Comparison of ENCODE assay signal across 1 cellular context in the genomic region with DNA sequence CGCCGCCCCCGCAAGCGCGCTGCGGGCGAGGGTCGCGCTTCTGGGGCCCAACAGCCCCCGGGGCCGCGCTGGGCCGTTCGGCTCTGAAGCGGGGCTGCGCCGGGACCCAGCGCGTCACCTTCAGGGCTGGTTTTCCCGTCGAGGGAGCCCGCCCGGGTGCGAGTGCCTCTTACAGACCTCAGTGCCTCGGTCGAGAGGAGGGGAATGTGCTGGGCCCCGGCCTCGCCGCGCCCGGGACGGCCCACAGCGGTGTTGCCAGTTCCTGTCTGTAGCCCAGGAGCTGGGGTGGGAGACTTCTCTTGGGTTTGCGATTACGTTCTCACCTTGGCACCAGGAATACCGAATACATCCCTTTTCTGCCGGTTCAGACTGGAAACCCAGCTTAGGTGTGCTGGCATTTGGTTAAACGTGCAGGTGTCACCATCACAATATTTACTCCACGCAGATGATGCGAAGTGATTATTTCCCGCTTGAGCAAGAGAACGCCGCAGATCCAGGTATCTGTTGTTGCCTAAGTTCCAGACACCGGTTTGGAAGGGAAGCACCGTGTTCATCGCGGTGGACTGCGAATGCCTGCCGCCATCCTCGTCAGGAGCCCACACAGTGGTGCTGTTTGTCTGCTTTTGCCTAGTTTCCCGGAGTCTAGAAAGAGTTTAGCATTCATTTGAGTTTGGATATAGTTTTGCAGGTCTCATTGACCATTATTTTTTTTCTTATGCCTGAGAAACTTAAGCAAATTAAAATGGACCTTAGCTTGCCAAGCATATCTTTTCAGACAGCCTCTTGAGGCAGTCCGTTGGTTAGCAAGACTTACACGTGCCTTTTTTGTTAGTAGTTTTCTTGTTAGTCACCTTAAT.
A peak's percentile ranks its signal among the peaks of the same experiment; 100 is the strongest.
TF ChIP-seq lines count a peak whose summit lies in the region.

No MANE protein-coding gene starts in this region.

TF ChIP-seq in HEK293, 187 proteins besides CTCF, POLR2A, EP300 and RAD21 (continued from another document):
- TF ChIP-seq, protein P1, sequence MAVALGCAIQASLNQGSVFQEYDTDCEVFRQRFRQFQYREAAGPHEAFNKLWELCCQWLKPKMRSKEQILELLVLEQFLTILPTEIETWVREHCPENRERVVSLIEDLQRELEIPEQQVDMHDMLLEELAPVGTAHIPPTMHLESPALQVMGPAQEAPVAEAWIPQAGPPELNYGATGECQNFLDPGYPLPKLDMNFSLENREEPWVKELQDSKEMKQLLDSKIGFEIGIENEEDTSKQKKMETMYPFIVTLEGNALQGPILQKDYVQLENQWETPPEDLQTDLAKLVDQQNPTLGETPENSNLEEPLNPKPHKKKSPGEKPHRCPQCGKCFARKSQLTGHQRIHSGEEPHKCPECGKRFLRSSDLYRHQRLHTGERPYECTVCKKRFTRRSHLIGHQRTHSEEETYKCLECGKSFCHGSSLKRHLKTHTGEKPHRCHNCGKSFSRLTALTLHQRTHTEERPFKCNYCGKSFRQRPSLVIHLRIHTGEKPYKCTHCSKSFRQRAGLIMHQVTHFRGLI (tag by site-specific recombination; IDR thresholded peaks at IDR 0.05), result 0 out of 2 replicates have a peak, but pooled peaks have one; percentile 20
- TF ChIP-seq ZNF654 (tag by site-specific recombination; IDR thresholded peaks at IDR 0.05; ENCODE audit: low read depth) (peak; percentile 42), ZNF211 (tag by site-specific recombination; IDR thresholded peaks at IDR 0.05; ENCODE audit: low read depth) (no peak)
